1 cellular context compared by ENCODE assay signal in the genomic region with DNA sequence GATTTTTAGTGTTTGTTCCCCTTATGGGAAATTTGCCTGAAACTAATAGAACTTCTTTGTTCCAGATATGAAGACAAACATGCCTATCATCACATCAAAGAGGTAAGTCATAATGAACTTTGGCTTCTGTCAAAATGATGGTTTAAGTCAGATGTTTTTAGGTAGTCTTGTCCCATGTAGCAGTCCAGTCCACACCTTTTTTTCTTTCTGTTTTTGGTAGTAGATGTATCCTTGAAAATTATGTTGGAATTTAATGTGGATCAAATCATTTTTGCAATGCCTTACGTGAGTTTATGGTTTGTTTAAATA.
A peak's percentile ranks its signal among the peaks of the same experiment; 100 is the strongest.
TF ChIP-seq lines count a peak whose summit lies in the region.

No MANE protein-coding gene starts in this region.

TF ChIP-seq in HepG2, 621 proteins besides CTCF, POLR2A, EP300 and RAD21 (continued from another document):
- TF ChIP-seq, protein P1, sequence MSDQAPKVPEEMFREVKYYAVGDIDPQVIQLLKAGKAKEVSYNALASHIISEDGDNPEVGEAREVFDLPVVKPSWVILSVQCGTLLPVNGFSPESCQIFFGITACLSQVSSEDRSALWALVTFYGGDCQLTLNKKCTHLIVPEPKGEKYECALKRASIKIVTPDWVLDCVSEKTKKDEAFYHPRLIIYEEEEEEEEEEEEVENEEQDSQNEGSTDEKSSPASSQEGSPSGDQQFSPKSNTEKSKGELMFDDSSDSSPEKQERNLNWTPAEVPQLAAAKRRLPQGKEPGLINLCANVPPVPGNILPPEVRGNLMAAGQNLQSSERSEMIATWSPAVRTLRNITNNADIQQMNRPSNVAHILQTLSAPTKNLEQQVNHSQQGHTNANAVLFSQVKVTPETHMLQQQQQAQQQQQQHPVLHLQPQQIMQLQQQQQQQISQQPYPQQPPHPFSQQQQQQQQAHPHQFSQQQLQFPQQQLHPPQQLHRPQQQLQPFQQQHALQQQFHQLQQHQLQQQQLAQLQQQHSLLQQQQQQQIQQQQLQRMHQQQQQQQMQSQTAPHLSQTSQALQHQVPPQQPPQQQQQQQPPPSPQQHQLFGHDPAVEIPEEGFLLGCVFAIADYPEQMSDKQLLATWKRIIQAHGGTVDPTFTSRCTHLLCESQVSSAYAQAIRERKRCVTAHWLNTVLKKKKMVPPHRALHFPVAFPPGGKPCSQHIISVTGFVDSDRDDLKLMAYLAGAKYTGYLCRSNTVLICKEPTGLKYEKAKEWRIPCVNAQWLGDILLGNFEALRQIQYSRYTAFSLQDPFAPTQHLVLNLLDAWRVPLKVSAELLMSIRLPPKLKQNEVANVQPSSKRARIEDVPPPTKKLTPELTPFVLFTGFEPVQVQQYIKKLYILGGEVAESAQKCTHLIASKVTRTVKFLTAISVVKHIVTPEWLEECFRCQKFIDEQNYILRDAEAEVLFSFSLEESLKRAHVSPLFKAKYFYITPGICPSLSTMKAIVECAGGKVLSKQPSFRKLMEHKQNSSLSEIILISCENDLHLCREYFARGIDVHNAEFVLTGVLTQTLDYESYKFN (CRISPR knock-in tag; conservative IDR thresholded peaks at IDR 0.05), result 0 out of 2 replicates have a peak, but pooled peaks have one; percentile 32
- TF ChIP-seq BCL6 (CRISPR knock-in tag; IDR thresholded peaks at IDR 0.05) (peak; percentile 58), ISL2 (CRISPR knock-in tag; IDR thresholded peaks at IDR 0.05) (peak; percentile 46; the same call in 1 of the 2 replicates), GLI4 (CRISPR knock-in tag; IDR thresholded peaks at IDR 0.05; ENCODE audit: borderline replicate concordance) (no peak), ZNF501 (CRISPR knock-in tag; IDR thresholded peaks at IDR 0.05) (no peak), SOX13 (IDR thresholded peaks at IDR 0.05) (no peak), SOX13 (CRISPR knock-in tag; conservative IDR thresholded peaks at IDR 0.05 in 1 of 2, IDR thresholded peaks at IDR 0.05 in 1 of 2) (peak in 1 of 2 experiments; percentile 73; a peak in 1 of 4 replicates), CREM (IDR thresholded peaks at IDR 0.05) (0 out of 2 replicates have a peak, but pooled peaks have one; percentile 28), CREM (CRISPR knock-in tag; IDR thresholded peaks at IDR 0.05) (no peak), RARA (CRISPR knock-in tag; IDR thresholded peaks at IDR 0.05) (peak; percentile 39; the same call in 1 of the 2 replicates), ZNF572 (CRISPR knock-in tag; IDR thresholded peaks at IDR 0.05) (no peak), NCOA2 (CRISPR knock-in tag; IDR thresholded peaks at IDR 0.05) (peak; percentile 59; the same call in 1 of the 2 replicates), ZMYM2 (CRISPR knock-in tag; IDR thresholded peaks at IDR 0.05) (no peak), ELF1 (CRISPR knock-in tag; IDR thresholded peaks at IDR 0.05) (no peak), TCF7 (IDR thresholded peaks at IDR 0.05; ENCODE audit: low read depth) (peak; percentile 68; the same call in 1 of the 2 replicates), HMGXB4 (CRISPR knock-in tag; IDR thresholded peaks at IDR 0.05; ENCODE audit: borderline replicate concordance in 1 of 2, low read depth in 1 of 2) (no peak), GFI1 (CRISPR knock-in tag; IDR thresholded peaks at IDR 0.05; ENCODE audit: borderline replicate concordance) (peak; percentile 28; the same call in 1 of the 2 replicates), KLF15 (CRISPR knock-in tag; IDR thresholded peaks at IDR 0.05; ENCODE audit: borderline replicate concordance) (no peak), HNF4A (CRISPR knock-in tag; IDR thresholded peaks at IDR 0.05) (peak; percentile 50; the same call in 1 of the 2 replicates), FOXA1 (IDR thresholded peaks at IDR 0.05) (no peak), FOXA1 (CRISPR knock-in tag; IDR thresholded peaks at IDR 0.05) (peak; percentile 38; the same call in 1 of the 2 replicates), SOX5 (CRISPR knock-in tag; IDR thresholded peaks at IDR 0.05; ENCODE audit: borderline replicate concordance) (peak; percentile 54; the same call in 1 of the 2 replicates), NFIC (IDR thresholded peaks at IDR 0.05; ENCODE audit: low read length) (no peak), SOX6 (IDR thresholded peaks at IDR 0.05) (no peak), SOX6 (CRISPR knock-in tag; IDR thresholded peaks at IDR 0.05) (peak; percentile 45; the same call in 1 of the 2 replicates), NR2F6 (IDR thresholded peaks at IDR 0.05) (peak; percentile 43; the same call in 1 of the 2 replicates), NR2F6 (CRISPR knock-in tag; IDR thresholded peaks at IDR 0.05) (no peak; the same call in 1 of the 2 replicates), ZNF263 (CRISPR knock-in tag; IDR thresholded peaks at IDR 0.05) (no peak), CEBPB (IDR thresholded peaks at IDR 0.05; ENCODE audit: borderline replicate concordance, low read depth, low read length) (no peak), SRSF9 (IDR thresholded peaks at IDR 0.05; ENCODE audit: borderline replicate concordance, insufficient read depth, low read depth, low read length, poor library complexity, severe bottlenecking) (no peak), CENPT (CRISPR knock-in tag; IDR thresholded peaks at IDR 0.05; ENCODE audit: low read depth) (no peak)
- TF ChIP-seq, protein P2, sequence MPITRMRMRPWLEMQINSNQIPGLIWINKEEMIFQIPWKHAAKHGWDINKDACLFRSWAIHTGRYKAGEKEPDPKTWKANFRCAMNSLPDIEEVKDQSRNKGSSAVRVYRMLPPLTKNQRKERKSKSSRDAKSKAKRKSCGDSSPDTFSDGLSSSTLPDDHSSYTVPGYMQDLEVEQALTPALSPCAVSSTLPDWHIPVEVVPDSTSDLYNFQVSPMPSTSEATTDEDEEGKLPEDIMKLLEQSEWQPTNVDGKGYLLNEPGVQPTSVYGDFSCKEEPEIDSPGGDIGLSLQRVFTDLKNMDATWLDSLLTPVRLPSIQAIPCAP (CRISPR knock-in tag; IDR thresholded peaks at IDR 0.05; ENCODE audit: low read depth), result no peak
- TF ChIP-seq, protein P3, sequence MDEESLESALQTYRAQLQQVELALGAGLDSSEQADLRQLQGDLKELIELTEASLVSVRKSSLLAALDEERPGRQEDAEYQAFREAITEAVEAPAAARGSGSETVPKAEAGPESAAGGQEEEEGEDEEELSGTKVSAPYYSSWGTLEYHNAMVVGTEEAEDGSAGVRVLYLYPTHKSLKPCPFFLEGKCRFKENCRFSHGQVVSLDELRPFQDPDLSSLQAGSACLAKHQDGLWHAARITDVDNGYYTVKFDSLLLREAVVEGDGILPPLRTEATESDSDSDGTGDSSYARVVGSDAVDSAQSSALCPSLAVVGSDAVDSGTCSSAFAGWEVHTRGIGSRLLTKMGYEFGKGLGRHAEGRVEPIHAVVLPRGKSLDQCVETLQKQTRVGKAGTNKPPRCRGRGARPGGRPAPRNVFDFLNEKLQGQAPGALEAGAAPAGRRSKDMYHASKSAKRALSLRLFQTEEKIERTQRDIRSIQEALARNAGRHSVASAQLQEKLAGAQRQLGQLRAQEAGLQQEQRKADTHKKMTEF (CRISPR knock-in tag; IDR thresholded peaks at IDR 0.05), result 0 out of 2 replicates have a peak, but pooled peaks have one; percentile 22
- TF ChIP-seq, protein P4, sequence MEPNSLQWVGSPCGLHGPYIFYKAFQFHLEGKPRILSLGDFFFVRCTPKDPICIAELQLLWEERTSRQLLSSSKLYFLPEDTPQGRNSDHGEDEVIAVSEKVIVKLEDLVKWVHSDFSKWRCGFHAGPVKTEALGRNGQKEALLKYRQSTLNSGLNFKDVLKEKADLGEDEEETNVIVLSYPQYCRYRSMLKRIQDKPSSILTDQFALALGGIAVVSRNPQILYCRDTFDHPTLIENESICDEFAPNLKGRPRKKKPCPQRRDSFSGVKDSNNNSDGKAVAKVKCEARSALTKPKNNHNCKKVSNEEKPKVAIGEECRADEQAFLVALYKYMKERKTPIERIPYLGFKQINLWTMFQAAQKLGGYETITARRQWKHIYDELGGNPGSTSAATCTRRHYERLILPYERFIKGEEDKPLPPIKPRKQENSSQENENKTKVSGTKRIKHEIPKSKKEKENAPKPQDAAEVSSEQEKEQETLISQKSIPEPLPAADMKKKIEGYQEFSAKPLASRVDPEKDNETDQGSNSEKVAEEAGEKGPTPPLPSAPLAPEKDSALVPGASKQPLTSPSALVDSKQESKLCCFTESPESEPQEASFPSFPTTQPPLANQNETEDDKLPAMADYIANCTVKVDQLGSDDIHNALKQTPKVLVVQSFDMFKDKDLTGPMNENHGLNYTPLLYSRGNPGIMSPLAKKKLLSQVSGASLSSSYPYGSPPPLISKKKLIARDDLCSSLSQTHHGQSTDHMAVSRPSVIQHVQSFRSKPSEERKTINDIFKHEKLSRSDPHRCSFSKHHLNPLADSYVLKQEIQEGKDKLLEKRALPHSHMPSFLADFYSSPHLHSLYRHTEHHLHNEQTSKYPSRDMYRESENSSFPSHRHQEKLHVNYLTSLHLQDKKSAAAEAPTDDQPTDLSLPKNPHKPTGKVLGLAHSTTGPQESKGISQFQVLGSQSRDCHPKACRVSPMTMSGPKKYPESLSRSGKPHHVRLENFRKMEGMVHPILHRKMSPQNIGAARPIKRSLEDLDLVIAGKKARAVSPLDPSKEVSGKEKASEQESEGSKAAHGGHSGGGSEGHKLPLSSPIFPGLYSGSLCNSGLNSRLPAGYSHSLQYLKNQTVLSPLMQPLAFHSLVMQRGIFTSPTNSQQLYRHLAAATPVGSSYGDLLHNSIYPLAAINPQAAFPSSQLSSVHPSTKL (CRISPR knock-in tag; IDR thresholded peaks at IDR 0.05), result peak; percentile 60
- TF ChIP-seq, protein P5, sequence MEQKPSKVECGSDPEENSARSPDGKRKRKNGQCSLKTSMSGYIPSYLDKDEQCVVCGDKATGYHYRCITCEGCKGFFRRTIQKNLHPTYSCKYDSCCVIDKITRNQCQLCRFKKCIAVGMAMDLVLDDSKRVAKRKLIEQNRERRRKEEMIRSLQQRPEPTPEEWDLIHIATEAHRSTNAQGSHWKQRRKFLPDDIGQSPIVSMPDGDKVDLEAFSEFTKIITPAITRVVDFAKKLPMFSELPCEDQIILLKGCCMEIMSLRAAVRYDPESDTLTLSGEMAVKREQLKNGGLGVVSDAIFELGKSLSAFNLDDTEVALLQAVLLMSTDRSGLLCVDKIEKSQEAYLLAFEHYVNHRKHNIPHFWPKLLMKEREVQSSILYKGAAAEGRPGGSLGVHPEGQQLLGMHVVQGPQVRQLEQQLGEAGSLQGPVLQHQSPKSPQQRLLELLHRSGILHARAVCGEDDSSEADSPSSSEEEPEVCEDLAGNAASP (CRISPR knock-in tag; IDR thresholded peaks at IDR 0.05; ENCODE audit: borderline replicate concordance), result 0 out of 2 replicates have a peak, but pooled peaks have one; percentile 3
- TF ChIP-seq, protein P6, sequence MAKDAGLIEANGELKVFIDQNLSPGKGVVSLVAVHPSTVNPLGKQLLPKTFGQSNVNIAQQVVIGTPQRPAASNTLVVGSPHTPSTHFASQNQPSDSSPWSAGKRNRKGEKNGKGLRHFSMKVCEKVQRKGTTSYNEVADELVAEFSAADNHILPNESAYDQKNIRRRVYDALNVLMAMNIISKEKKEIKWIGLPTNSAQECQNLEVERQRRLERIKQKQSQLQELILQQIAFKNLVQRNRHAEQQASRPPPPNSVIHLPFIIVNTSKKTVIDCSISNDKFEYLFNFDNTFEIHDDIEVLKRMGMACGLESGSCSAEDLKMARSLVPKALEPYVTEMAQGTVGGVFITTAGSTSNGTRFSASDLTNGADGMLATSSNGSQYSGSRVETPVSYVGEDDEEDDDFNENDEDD (CRISPR knock-in tag; IDR thresholded peaks at IDR 0.05; ENCODE audit: borderline replicate concordance), result no peak
- TF ChIP-seq, protein P7, sequence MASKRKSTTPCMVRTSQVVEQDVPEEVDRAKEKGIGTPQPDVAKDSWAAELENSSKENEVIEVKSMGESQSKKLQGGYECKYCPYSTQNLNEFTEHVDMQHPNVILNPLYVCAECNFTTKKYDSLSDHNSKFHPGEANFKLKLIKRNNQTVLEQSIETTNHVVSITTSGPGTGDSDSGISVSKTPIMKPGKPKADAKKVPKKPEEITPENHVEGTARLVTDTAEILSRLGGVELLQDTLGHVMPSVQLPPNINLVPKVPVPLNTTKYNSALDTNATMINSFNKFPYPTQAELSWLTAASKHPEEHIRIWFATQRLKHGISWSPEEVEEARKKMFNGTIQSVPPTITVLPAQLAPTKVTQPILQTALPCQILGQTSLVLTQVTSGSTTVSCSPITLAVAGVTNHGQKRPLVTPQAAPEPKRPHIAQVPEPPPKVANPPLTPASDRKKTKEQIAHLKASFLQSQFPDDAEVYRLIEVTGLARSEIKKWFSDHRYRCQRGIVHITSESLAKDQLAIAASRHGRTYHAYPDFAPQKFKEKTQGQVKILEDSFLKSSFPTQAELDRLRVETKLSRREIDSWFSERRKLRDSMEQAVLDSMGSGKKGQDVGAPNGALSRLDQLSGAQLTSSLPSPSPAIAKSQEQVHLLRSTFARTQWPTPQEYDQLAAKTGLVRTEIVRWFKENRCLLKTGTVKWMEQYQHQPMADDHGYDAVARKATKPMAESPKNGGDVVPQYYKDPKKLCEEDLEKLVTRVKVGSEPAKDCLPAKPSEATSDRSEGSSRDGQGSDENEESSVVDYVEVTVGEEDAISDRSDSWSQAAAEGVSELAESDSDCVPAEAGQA (IDR thresholded peaks at IDR 0.05; ENCODE audit: low read depth), result no peak
- TF ChIP-seq, protein P7 (CRISPR knock-in tag; IDR thresholded peaks at IDR 0.05; ENCODE audit: borderline replicate concordance), result no peak
TF ChIP-seq in HepG2: peak in this region for 17.
